ENCODE assay signal across 21 cellular contexts in genomic region chr18:3095921-3096320, GRCh38.
A peak's percentile ranks its signal among the peaks of the same experiment; 100 is the strongest.
DNase-seq lines count a peak whose midpoint lies in the region; ATAC-seq and TF ChIP-seq lines count a peak whose summit lies in the region.
"Had no signal": no experiment of that assay in that cellular context is flagged by ENCODE, and none has a peak within 500 bp of the region (broad histone marks: within the 10 kb centered on the region; RNA-seq: fewer than 3 reads in every experiment).

No MANE protein-coding gene starts in this region.

- POLR2A ChIA-PET in CD4-positive, alpha-beta T cell (lab: Charles Lee): interaction anchor here (1.1 to 3.4 kb wide), 4 partner anchors 8 to 83 kb away, joined by 3 to 28 read pairs (median 10); partner anchors contain the start of gene LPIN2
- POLR2A ChIA-PET in naive thymus-derived CD4-positive, alpha-beta T cell (lab: Charles Lee): interaction anchor here (1.8 kb wide), 1 partner anchor 34 kb away, joined by 12 read pairs; no protein-coding TSS in a partner anchor

- no peak for DNase-seq in CD4-positive, alpha-beta T cell
- no peak for DNase-seq in naive thymus-derived CD4-positive, alpha-beta T cell
- DNase-seq in tibial artery (no peak), C1 segment of cervical spinal cord (lab: John Stamatoyannopoulos, UW) (no peak), activated gamma-delta T cell (lab: John Stamatoyannopoulos, UW) (no peak)
- DNase-seq in activated T-cell treated with anti-CD3 and anti-CD28 coated beads, Interleukin-2, amount 50 U/mL, for 48 hours: no peak
- DNase-seq: CD8-positive, alpha-beta memory T cell; DMS79 treated with DMSO at 0.1 percent for 48 hours; H7; KBM-7; MG63; NCI-H1694; NCI-H2029 treated with DMSO at 0.1 percent for 48 hours; NCI-H446 treated with DMSO at 0.1 percent for 48 hours; NCI-H526; NCI-H82; NK-92 treated with Interleukin-12 subunit alpha and Interleukin-12 subunit beta, amount 100 ng/mL, for 24 hours; PC-3 had no signal

- ATAC-seq in CD4-positive, alpha-beta T cell (ENCODE audit: poor library complexity): no peak
- no peak for ATAC-seq in naive thymus-derived CD4-positive, alpha-beta T cell
- ATAC-seq: PC-3 had no signal

- no peak overlapping the region for H3K27ac ChIP-seq in CD4-positive, alpha-beta T cell (ENCODE audit: low read depth, low read length)
- H3K27ac ChIP-seq in VCaP (peak overlapping the region; percentile 90), tibial artery (peak overlapping the region; percentile 17 to 29)
- no peak overlapping the region for H3K27ac ChIP-seq in naive thymus-derived CD4-positive, alpha-beta T cell (ENCODE audit: low read depth, low read length)
- H3K27ac ChIP-seq: BLaER1, SJSA1 had no signal

- no peaks in the 10 kb centered on the region for H3K9me3 Mint-ChIP-seq in CD4-positive, alpha-beta T cell
- no peaks in the 10 kb centered on the region for H3K9me3 Mint-ChIP-seq in naive thymus-derived CD4-positive, alpha-beta T cell
- H3K9me3 Mint-ChIP-seq: CD8-positive, alpha-beta memory T cell had no signal

- H3K36me3 ChIP-seq in naive thymus-derived CD4-positive, alpha-beta T cell (ENCODE audit: control insufficient read depth in 2 of 3, insufficient read depth in 3 of 3, low read length in 3 of 3): no peaks in the 10 kb centered on the region
- peaks cover 16 to 26% (median 25%) of the 10 kb centered on the region in 3 donors for H3K36me3 ChIP-seq in tibial artery
- H3K36me3 ChIP-seq: BLaER1, MG63, SJSA1 had no signal

- H3K4me3 Mint-ChIP-seq in CD4-positive, alpha-beta T cell: no peak overlapping the region
- no peak overlapping the region for H3K4me3 Mint-ChIP-seq in naive thymus-derived CD4-positive, alpha-beta T cell
- H3K4me3 Mint-ChIP-seq: CD8-positive, alpha-beta memory T cell had no signal

- H3K9me3 ChIP-seq in CD4-positive, alpha-beta T cell (ENCODE audit: control insufficient read depth, low read length): no peaks in the 10 kb centered on the region
- no peaks in the 10 kb centered on the region for H3K9me3 ChIP-seq in naive thymus-derived CD4-positive, alpha-beta T cell (ENCODE audit: control insufficient read depth in 2 of 3, low read length in 3 of 3)
- no peaks in the 10 kb centered on the region for H3K9me3 ChIP-seq in tibial artery
- H3K9me3 ChIP-seq: BLaER1, MG63, SJSA1 had no signal

- H3K4me1 Mint-ChIP-seq in CD4-positive, alpha-beta T cell (ENCODE audit: low read depth): peaks cover 40% of the 10 kb centered on the region
- peaks cover 17 to 40% (median 28%) of the 10 kb centered on the region in 7 donors for H3K4me1 Mint-ChIP-seq in naive thymus-derived CD4-positive, alpha-beta T cell

- TF ChIP-seq CTCF in CD4-positive, alpha-beta T cell (IDR thresholded peaks at IDR 0.05): no peak
- TF ChIP-seq CTCF in VCaP (conservative IDR thresholded peaks at IDR 0.05) (no peak), tibial artery (IDR thresholded peaks at IDR 0.05) (no peak)

- no peaks in the 10 kb centered on the region for H3K27me3 ChIP-seq in CD4-positive, alpha-beta T cell (ENCODE audit: control insufficient read depth, insufficient read depth, low read length)
- H3K27me3 ChIP-seq in naive thymus-derived CD4-positive, alpha-beta T cell (ENCODE audit: control insufficient read depth in 2 of 2, insufficient read depth in 2 of 2, low read length in 2 of 2): no peaks in the 10 kb centered on the region
- H3K27me3 ChIP-seq in tibial artery: no peaks in the 10 kb centered on the region
- H3K27me3 ChIP-seq: BLaER1, MG63, SJSA1 had no signal

- H3K4me1 ChIP-seq in naive thymus-derived CD4-positive, alpha-beta T cell (ENCODE audit: control insufficient read depth in 2 of 2, insufficient read depth in 2 of 2, low read length in 2 of 2): peaks cover 13 to 20% of the 10 kb centered on the region in 2 donors
- H3K4me1 ChIP-seq in tibial artery: peaks cover 0 to 48% (median 22%) of the 10 kb centered on the region in 4 donors
- H3K4me1 ChIP-seq: SJSA1 had no signal

- no peaks in the 10 kb centered on the region for H3K27me3 Mint-ChIP-seq in CD4-positive, alpha-beta T cell
- H3K27me3 Mint-ChIP-seq in naive thymus-derived CD4-positive, alpha-beta T cell: no peaks in the 10 kb centered on the region
- H3K27me3 Mint-ChIP-seq: CD8-positive, alpha-beta memory T cell had no signal

- H3K36me3 Mint-ChIP-seq in CD4-positive, alpha-beta T cell (ENCODE audit: low read depth): no peaks in the 10 kb centered on the region
- H3K36me3 Mint-ChIP-seq in naive thymus-derived CD4-positive, alpha-beta T cell: peaks cover 0 to 16% (median 2%) of the 10 kb centered on the region in 5 donors

- CTCF ChIA-PET in CD4-positive, alpha-beta T cell (lab: Charles Lee): interaction anchor here (2.0 kb wide), 1 partner anchor 33 kb away, joined by 10 read pairs; no protein-coding TSS in a partner anchor
- CTCF ChIA-PET in naive thymus-derived CD4-positive, alpha-beta T cell (lab: Charles Lee): interaction anchor here (2.2 kb wide), 1 partner anchor 33 kb away, joined by 11 read pairs; no protein-coding TSS in a partner anchor

- no peak overlapping the region for H3K4me3 ChIP-seq in naive thymus-derived CD4-positive, alpha-beta T cell (ENCODE audit: low read length)
- H3K4me3 ChIP-seq in tibial artery: no peak overlapping the region
- H3K4me3 ChIP-seq: BLaER1, MG63, SJSA1 had no signal

- H3K27ac Mint-ChIP-seq in CD4-positive, alpha-beta T cell: peak overlapping the region; percentile 70
- H3K27ac Mint-ChIP-seq in naive thymus-derived CD4-positive, alpha-beta T cell: peak overlapping the region in 8 of 9 donors; percentile 7 to 94 (median 77)

- intact Hi-C loops in CD4-positive, alpha-beta T cell (cut with DNase I, micrococcal nuclease): no loop called here
- intact Hi-C loops in naive thymus-derived CD4-positive, alpha-beta T cell (cut with micrococcal nuclease): no loop called here
- intact Hi-C loops in tibial artery (cut with DNase I; ENCODE audit: low total_unique reads): loop anchor here (10.0 kb wide), 1 partner anchor 149 kb away; the partner anchor contains the start of gene MYL12A

Comparison
In these comparisons a context has a peak if more than half of its experiments do, and no peak if none do; other contexts are left out.
1. H3K27ac ChIP-seq: peak in VCaP (single experiment) and tibial artery (2 of 2); none in CD4-positive, alpha-beta T cell (single experiment) and naive thymus-derived CD4-positive, alpha-beta T cell (single experiment).